In the genomic region with DNA sequence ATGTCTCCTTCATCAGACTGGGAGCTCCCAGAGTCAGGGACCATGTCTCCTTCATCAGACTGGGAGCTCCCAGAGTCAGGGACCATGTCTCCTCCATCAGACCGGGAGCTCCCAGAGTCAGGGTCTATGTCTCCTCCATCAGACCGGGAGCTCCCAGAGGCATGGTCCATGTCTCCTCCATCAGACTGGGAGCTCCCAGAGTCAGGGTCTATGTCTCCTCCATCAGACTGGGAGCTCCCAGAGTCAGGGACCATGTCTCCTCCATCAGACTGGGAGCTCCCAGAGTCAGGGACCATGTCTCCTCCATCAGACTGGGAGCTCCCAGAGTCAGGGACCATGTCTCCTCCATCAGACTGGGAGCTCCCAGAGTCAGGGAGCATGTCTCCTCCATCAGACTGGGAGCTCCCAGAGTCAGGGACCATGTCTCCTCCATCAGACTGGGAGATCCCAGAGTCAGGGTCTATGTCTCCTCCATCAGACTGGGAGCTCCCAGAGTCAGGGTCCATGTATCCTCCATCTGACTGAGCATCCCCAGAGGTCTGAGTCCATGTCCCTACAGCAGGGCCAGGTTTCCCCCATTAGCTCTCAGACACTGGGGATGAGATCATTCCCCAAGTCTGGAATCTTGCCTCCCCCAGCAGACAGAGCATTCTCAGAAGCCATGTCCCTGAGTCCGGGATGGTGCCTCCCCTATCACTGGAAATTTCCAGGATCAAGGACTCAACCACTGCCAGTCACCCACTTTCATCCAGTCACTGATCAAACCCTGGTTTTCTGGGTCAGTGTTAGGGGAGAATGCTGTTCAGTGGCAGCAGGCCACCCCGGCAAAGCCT, we compare ENCODE assay signal across 21 cellular contexts. TPM values are rescaled to one million over a fixed set of nuclear protein-coding genes. Genes with fewer than 3 reads are reported as not detected.
"Had no signal": no experiment of that assay in that cellular context is flagged by ENCODE, and none has a peak within 500 bp of the region (broad histone marks: within the 10 kb centered on the region; RNA-seq: fewer than 3 reads in every experiment).

No MANE protein-coding gene starts in this region.

RNA-seq across cellular contexts. Expression of a gene that starts 10.7 kb away (rescaled TPM):
- total RNA-seq: heart right ventricle; kidney epithelial cell; left ventricle myocardium inferior; lower leg skin; mesothelial cell of epicardium; mononuclear cell; naive thymus-derived CD4-positive, alpha-beta T cell; natural killer cell treated with Interleukin-12 subunit alpha and Interleukin-12 subunit beta and Interleukin-15 and Interleukin-18, amount 100 ng/mL, for 72 hours; osteocyte; posterior vena cava; pulmonary artery endothelial cell; renal cortical epithelial cell; right atrium auricular region; right lobe of liver; subcutaneous adipose tissue; suprapubic skin; thoracic aorta; upper lobe of right lung had no signal
- polyA plus RNA-seq: heart right ventricle; hepatocyte; lung; naive thymus-derived CD4-positive, alpha-beta T cell; neural cell had no signal

RNA-seq across cellular contexts. Expression of a gene that starts 38.4 kb away (rescaled TPM):
- polyA plus RNA-seq: naive thymus-derived CD4-positive, alpha-beta T cell had no signal
